1 cellular context compared by ENCODE assay signal in the genomic region with DNA sequence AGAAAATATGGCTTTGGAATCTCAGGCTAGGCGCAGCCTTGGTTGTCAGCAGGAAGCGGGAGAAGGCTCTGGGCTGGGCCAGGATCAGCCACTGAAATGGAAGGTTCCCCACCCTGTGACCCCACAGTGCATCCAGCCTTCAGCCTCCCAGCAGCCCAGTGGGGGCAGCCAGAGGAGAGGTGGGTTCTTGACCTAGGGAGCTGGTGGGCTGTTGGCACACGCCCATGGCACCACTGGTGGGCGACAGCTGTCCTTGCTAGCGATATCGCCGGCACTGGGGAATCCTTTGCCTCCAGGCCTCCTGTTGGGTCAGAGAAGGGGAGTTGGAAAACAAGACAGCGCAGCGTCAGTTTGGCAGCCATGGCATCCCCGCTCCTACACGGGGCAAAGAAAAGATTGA.
TF ChIP-seq lines count a peak whose summit lies in the region.

No MANE protein-coding gene starts in this region.

TF ChIP-seq in IMR-90, 13 proteins besides CTCF, POLR2A, EP300 and RAD21:
- TF ChIP-seq CHD1 (IDR thresholded peaks at IDR 0.05; ENCODE audit: low read depth, low read length) (no peak), RFX5 (IDR thresholded peaks at IDR 0.05; ENCODE audit: low read depth, low read length) (no peak), SMC3 (IDR thresholded peaks at IDR 0.05; ENCODE audit: low read depth, low read length) (no peak), MAZ (IDR thresholded peaks at IDR 0.05; ENCODE audit: borderline replicate concordance, low read depth, low read length) (no peak), NFE2L2 (IDR thresholded peaks at IDR 0.05; ENCODE audit: low read depth, low read length) (no peak), FOS (IDR thresholded peaks at IDR 0.05; ENCODE audit: low read depth, low read length) (no peak), BHLHE40 (IDR thresholded peaks at IDR 0.05; ENCODE audit: low read depth, low read length) (no peak), RCOR1 (IDR thresholded peaks at IDR 0.05; ENCODE audit: insufficient replicate concordance, low read length) (no peak), MXI1 (IDR thresholded peaks at IDR 0.05; ENCODE audit: borderline replicate concordance, low read depth, low read length) (no peak), CEBPB (IDR thresholded peaks at IDR 0.05; ENCODE audit: low read depth, low read length) (no peak), MAFK (IDR thresholded peaks at IDR 0.05; ENCODE audit: low read depth, low read length) (no peak)
- TF ChIP-seq, protein P1, sequence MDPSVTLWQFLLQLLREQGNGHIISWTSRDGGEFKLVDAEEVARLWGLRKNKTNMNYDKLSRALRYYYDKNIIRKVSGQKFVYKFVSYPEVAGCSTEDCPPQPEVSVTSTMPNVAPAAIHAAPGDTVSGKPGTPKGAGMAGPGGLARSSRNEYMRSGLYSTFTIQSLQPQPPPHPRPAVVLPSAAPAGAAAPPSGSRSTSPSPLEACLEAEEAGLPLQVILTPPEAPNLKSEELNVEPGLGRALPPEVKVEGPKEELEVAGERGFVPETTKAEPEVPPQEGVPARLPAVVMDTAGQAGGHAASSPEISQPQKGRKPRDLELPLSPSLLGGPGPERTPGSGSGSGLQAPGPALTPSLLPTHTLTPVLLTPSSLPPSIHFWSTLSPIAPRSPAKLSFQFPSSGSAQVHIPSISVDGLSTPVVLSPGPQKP (IDR thresholded peaks at IDR 0.05; ENCODE audit: borderline replicate concordance, low read depth, low read length) = no peak
- TF ChIP-seq, protein P2, sequence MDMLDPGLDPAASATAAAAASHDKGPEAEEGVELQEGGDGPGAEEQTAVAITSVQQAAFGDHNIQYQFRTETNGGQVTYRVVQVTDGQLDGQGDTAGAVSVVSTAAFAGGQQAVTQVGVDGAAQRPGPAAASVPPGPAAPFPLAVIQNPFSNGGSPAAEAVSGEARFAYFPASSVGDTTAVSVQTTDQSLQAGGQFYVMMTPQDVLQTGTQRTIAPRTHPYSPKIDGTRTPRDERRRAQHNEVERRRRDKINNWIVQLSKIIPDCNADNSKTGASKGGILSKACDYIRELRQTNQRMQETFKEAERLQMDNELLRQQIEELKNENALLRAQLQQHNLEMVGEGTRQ (IDR thresholded peaks at IDR 0.05; ENCODE audit: low read depth, low read length) = no peak
